In genomic region chr11:118980191-118980881, GRCh38 we compare ENCODE assay signal across 10 cellular contexts. TPM values are rescaled to one million over a fixed set of nuclear protein-coding genes. Genes with fewer than 3 reads are reported as not detected.
DNase-seq lines count a peak whose midpoint lies in the region; ATAC-seq, FAIRE-seq and TF ChIP-seq lines count a peak whose summit lies in the region.
"Had no signal": no experiment of that assay in that cellular context is flagged by ENCODE, and none has a peak within 500 bp of the region (broad histone marks: within the 10 kb centered on the region; RNA-seq: fewer than 3 reads in every experiment).

No MANE protein-coding gene starts in this region.

- ATAC-seq in lower lobe of right lung: peak; percentile 53 to 56
- ATAC-seq in activated CD8-positive, alpha-beta T cell treated with anti-CD3 and anti-CD28 coated beads, Interleukin-2, amount 10 ng/mL, durations not matched to agents 7 days and 5 days: no peak

- no peaks in the 10 kb centered on the region for H3K9me3 Mint-ChIP-seq in CD8-positive, alpha-beta memory T cell
- H3K9me3 Mint-ChIP-seq in activated CD8-positive, alpha-beta T cell treated with anti-CD3 and anti-CD28 coated beads, Interleukin-2, amount 10 ng/mL, durations not matched to agents 7 days and 5 days (ENCODE audit: insufficient read depth): no peaks in the 10 kb centered on the region

- intact Hi-C loops in lower lobe of right lung (cut with DNase I): no loop called here

- H3K4me3 Mint-ChIP-seq in CD8-positive, alpha-beta memory T cell: no peak overlapping the region
- no peak overlapping the region for H3K4me3 Mint-ChIP-seq in activated CD8-positive, alpha-beta T cell treated with anti-CD3 and anti-CD28 coated beads, Interleukin-2, amount 10 ng/mL, durations not matched to agents 7 days and 5 days
- H3K4me3 Mint-ChIP-seq: brain had no signal

- peaks cover 6 to 20% of the 10 kb centered on the region in 2 donors for H3K27me3 Mint-ChIP-seq in CD8-positive, alpha-beta memory T cell
- peaks cover 5% of the 10 kb centered on the region for H3K27me3 Mint-ChIP-seq in activated CD8-positive, alpha-beta T cell treated with anti-CD3 and anti-CD28 coated beads, Interleukin-2, amount 10 ng/mL, durations not matched to agents 7 days and 5 days (ENCODE audit: low read depth)

- POLR2A ChIA-PET in CD8-positive, alpha-beta memory T cell (lab: Charles Lee): no interaction called here
- POLR2A ChIA-PET in activated CD8-positive, alpha-beta T cell treated with anti-CD3 and anti-CD28 coated beads, Interleukin-2, amount 10 ng/mL, durations not matched to agents 7 days and 5 days (lab: Charles Lee): no interaction called here

- no peak for TF ChIP-seq CTCF in bronchial epithelial cell (IDR thresholded peaks at IDR 0.05; ENCODE audit: insufficient read depth, low read length, severe bottlenecking)
- TF ChIP-seq CTCF in lower lobe of right lung (IDR thresholded peaks at IDR 0.05): no peak

- no peaks in the 10 kb centered on the region for H3K36me3 Mint-ChIP-seq in CD8-positive, alpha-beta memory T cell
- no peaks in the 10 kb centered on the region for H3K36me3 Mint-ChIP-seq in activated CD8-positive, alpha-beta T cell treated with anti-CD3 and anti-CD28 coated beads, Interleukin-2, amount 10 ng/mL, durations not matched to agents 7 days and 5 days (ENCODE audit: low read depth)
- H3K36me3 Mint-ChIP-seq: brain had no signal

- CTCF ChIA-PET in CD8-positive, alpha-beta memory T cell (lab: Charles Lee): no interaction called here
- CTCF ChIA-PET in activated CD8-positive, alpha-beta T cell treated with anti-CD3 and anti-CD28 coated beads, Interleukin-2, amount 10 ng/mL, durations not matched to agents 7 days and 5 days (lab: Charles Lee): no interaction called here

- FAIRE-seq in bronchial epithelial cell (lab: Jason Lieb, UNC): peak; percentile 58

- no peaks in the 10 kb centered on the region for H3K27me3 ChIP-seq in CD8-positive, alpha-beta memory T cell (ENCODE audit: insufficient read depth, low read length, poor library complexity, severe bottlenecking)
- peaks cover 4% of the 10 kb centered on the region for H3K27me3 ChIP-seq in bronchial epithelial cell (ENCODE audit: control insufficient read depth, insufficient read depth, low read length)
- H3K27me3 ChIP-seq in lower lobe of right lung (ENCODE audit: low read depth): no peaks in the 10 kb centered on the region

- no peak overlapping the region for H3K27ac Mint-ChIP-seq in CD8-positive, alpha-beta memory T cell
- H3K27ac Mint-ChIP-seq in activated CD8-positive, alpha-beta T cell treated with anti-CD3 and anti-CD28 coated beads, Interleukin-2, amount 10 ng/mL, durations not matched to agents 7 days and 5 days: no peak overlapping the region
- H3K27ac Mint-ChIP-seq: brain had no signal

- no peaks in the 10 kb centered on the region for H3K4me1 Mint-ChIP-seq in CD8-positive, alpha-beta memory T cell
- H3K4me1 Mint-ChIP-seq in activated CD8-positive, alpha-beta T cell treated with anti-CD3 and anti-CD28 coated beads, Interleukin-2, amount 10 ng/mL, durations not matched to agents 7 days and 5 days (ENCODE audit: low read depth): no peaks in the 10 kb centered on the region

- no peak overlapping the region for H3K4me3 ChIP-seq in CD8-positive, alpha-beta memory T cell (ENCODE audit: low read length)
- no peak overlapping the region for H3K4me3 ChIP-seq in bronchial epithelial cell (ENCODE audit: low read depth, low read length)
- peak overlapping the region; percentile 15 for H3K4me3 ChIP-seq in lower lobe of right lung

- H3K36me3 ChIP-seq in CD8-positive, alpha-beta memory T cell (ENCODE audit: insufficient read depth, low read length): no peaks in the 10 kb centered on the region
- H3K36me3 ChIP-seq in bronchial epithelial cell (ENCODE audit: control insufficient read depth, insufficient read depth, low read length): no peaks in the 10 kb centered on the region
- H3K36me3 ChIP-seq in lower lobe of right lung: no peaks in the 10 kb centered on the region

- no peaks in the 10 kb centered on the region for H3K9me3 ChIP-seq in CD8-positive, alpha-beta memory T cell (ENCODE audit: low read length)
- no peaks in the 10 kb centered on the region for H3K9me3 ChIP-seq in lower lobe of right lung

- DNase-seq in CD8-positive, alpha-beta memory T cell: no peak
- DNase-seq in bronchial epithelial cell (ENCODE audit: low read depth) (no peak), lower lobe of right lung (no peak), NCI-H2107 (lab: John Stamatoyannopoulos, UW) (no peak)
- DNase-seq in activated CD8-positive, alpha-beta T cell treated with anti-CD3 and anti-CD28 coated beads, Interleukin-2, amount 10 ng/mL, durations not matched to agents 7 days and 5 days: no peak
- DNase-seq in NK-92 treated with Interleukin-12 subunit alpha and Interleukin-12 subunit beta, amount 100 ng/mL, for 24 hours (lab: John Stamatoyannopoulos, UW): no peak
- DNase-seq: glutamatergic neuron, occipital lobe, SHP77 had no signal

- peak overlapping the region; percentile 44 for H3K27ac ChIP-seq in CD8-positive, alpha-beta memory T cell (ENCODE audit: low read depth, low read length)
- no peak overlapping the region for H3K27ac ChIP-seq in lower lobe of right lung

- H3K4me1 ChIP-seq in CD8-positive, alpha-beta memory T cell (ENCODE audit: insufficient read depth, low read length): no peaks in the 10 kb centered on the region
- peaks cover 16% of the 10 kb centered on the region for H3K4me1 ChIP-seq in lower lobe of right lung

RNA-seq across cellular contexts. Expression of gene FOXR1, which starts 8.8 kb away (rescaled TPM):
- total RNA-seq in CD8-positive, alpha-beta memory T cell: not detected
- polyA plus RNA-seq in CD8-positive, alpha-beta memory T cell: not detected
- total RNA-seq in bronchial epithelial cell: not detected in 2 replicates
- total RNA-seq in lower lobe of right lung: not detected
- not detected for total RNA-seq in activated CD8-positive, alpha-beta T cell treated with anti-CD3 and anti-CD28 coated beads, Interleukin-2, amount 10 ng/mL, durations not matched to agents 7 days and 5 days

RNA-seq across cellular contexts. Expression of gene CENATAC, which starts 17.6 kb away (rescaled TPM):
- 10 to 100 TPM; 29.1 to 34.6 TPM for total RNA-seq in CD8-positive, alpha-beta memory T cell
- 10.1 TPM for polyA plus RNA-seq in CD8-positive, alpha-beta memory T cell
- total RNA-seq in bronchial epithelial cell (21.3 and 22.5 TPM in 2 replicates), lower lobe of right lung (51.0 TPM)
- 10 to 100 TPM; 39.3 to 41.1 TPM for total RNA-seq in activated CD8-positive, alpha-beta T cell treated with anti-CD3 and anti-CD28 coated beads, Interleukin-2, amount 10 ng/mL, durations not matched to agents 7 days and 5 days

RNA-seq across cellular contexts. Expression of gene UPK2, which starts 24.2 kb away (rescaled TPM):
- total RNA-seq in CD8-positive, alpha-beta memory T cell: under 1 TPM in 1 of 2 experiments, not detected in 1; 0.22 TPM
- not detected for polyA plus RNA-seq in CD8-positive, alpha-beta memory T cell
- total RNA-seq in bronchial epithelial cell (0.13 TPM in 1 of 2 replicates, not detected in the other), lower lobe of right lung (not detected)
- not detected for total RNA-seq in activated CD8-positive, alpha-beta T cell treated with anti-CD3 and anti-CD28 coated beads, Interleukin-2, amount 10 ng/mL, durations not matched to agents 7 days and 5 days
- total RNA-seq: occipital lobe had no signal

RNA-seq across cellular contexts. Expression of gene RPS25, which starts 37.8 kb away (rescaled TPM):
- total RNA-seq in CD8-positive, alpha-beta memory T cell: 1,000 to 10,000 TPM; 1,415 to 1,447 TPM
- 4,526 TPM for polyA plus RNA-seq in CD8-positive, alpha-beta memory T cell
- total RNA-seq in bronchial epithelial cell (529 and 1,126 TPM in 2 replicates), lower lobe of right lung (878 TPM)
- total RNA-seq in activated CD8-positive, alpha-beta T cell treated with anti-CD3 and anti-CD28 coated beads, Interleukin-2, amount 10 ng/mL, durations not matched to agents 7 days and 5 days: 1,000 to 10,000 TPM; 1,115 to 1,170 TPM

RNA-seq across cellular contexts. Expression of gene TRAPPC4, which starts 38.2 kb away (rescaled TPM):
- total RNA-seq in CD8-positive, alpha-beta memory T cell: 100 to 1,000 TPM; 154 TPM
- 125 TPM for polyA plus RNA-seq in CD8-positive, alpha-beta memory T cell
- total RNA-seq in bronchial epithelial cell (115 and 123 TPM in 2 replicates), lower lobe of right lung (49.7 TPM)
- total RNA-seq in activated CD8-positive, alpha-beta T cell treated with anti-CD3 and anti-CD28 coated beads, Interleukin-2, amount 10 ng/mL, durations not matched to agents 7 days and 5 days: 10 to 100 TPM; 58.6 to 65.0 TPM
